In genomic region chr5:138753794-138754698, GRCh38 we compare ENCODE assay signal across 1 cellular context.
TF ChIP-seq lines count a peak whose summit lies in the region.

No MANE protein-coding gene starts in this region.

TF ChIP-seq in HepG2, 621 proteins besides CTCF, POLR2A, EP300 and RAD21 (continued from another document and continues in another):
- peak; percentile 13 for TF ChIP-seq ZFY (CRISPR knock-in tag; IDR thresholded peaks at IDR 0.05)
- no peak for TF ChIP-seq CHCHD3 (CRISPR knock-in tag; IDR thresholded peaks at IDR 0.05)
- no peak for TF ChIP-seq ZNF839 (CRISPR knock-in tag; IDR thresholded peaks at IDR 0.05; ENCODE audit: borderline replicate concordance)
- no peak for TF ChIP-seq ZNF879 (CRISPR knock-in tag; IDR thresholded peaks at IDR 0.05)
- no peak for TF ChIP-seq ZBTB4 (CRISPR knock-in tag; IDR thresholded peaks at IDR 0.05; ENCODE audit: borderline replicate concordance)
- TF ChIP-seq PHF8 (CRISPR knock-in tag; IDR thresholded peaks at IDR 0.05), result peak; percentile 53
- no peak for TF ChIP-seq BRCA1 (CRISPR knock-in tag; IDR thresholded peaks at IDR 0.05)
- no peak for TF ChIP-seq SETDB1 (CRISPR knock-in tag; IDR thresholded peaks at IDR 0.05; ENCODE audit: borderline replicate concordance)
- TF ChIP-seq PPARG (CRISPR knock-in tag; conservative IDR thresholded peaks at IDR 0.05), result no peak
- no peak for TF ChIP-seq ZBTB1 (CRISPR knock-in tag; IDR thresholded peaks at IDR 0.05; ENCODE audit: borderline replicate concordance)
- TF ChIP-seq POGK (CRISPR knock-in tag; conservative IDR thresholded peaks at IDR 0.05), result peak; percentile 23; the same call in 1 of the 2 replicates
- TF ChIP-seq NR1H2 (CRISPR knock-in tag; IDR thresholded peaks at IDR 0.05; ENCODE audit: borderline replicate concordance, low read depth), result no peak
- no peak for TF ChIP-seq ZBTB34 (CRISPR knock-in tag; IDR thresholded peaks at IDR 0.05)
- no peak for TF ChIP-seq NKX3-1 (CRISPR knock-in tag; IDR thresholded peaks at IDR 0.05)
- TF ChIP-seq ADNP (CRISPR knock-in tag; IDR thresholded peaks at IDR 0.05), result no peak
- 0 out of 2 replicates have a peak, but pooled peaks have one; percentile 30 for TF ChIP-seq FOXK1 (CRISPR knock-in tag; IDR thresholded peaks at IDR 0.05; ENCODE audit: borderline replicate concordance, low read depth)
- TF ChIP-seq BCL6 (CRISPR knock-in tag; IDR thresholded peaks at IDR 0.05), result no peak
- no peak for TF ChIP-seq SRSF1 (optimal IDR thresholded peaks at IDR 0.05; ENCODE audit: low read depth, low read length)
- TF ChIP-seq KLF11 (CRISPR knock-in tag; IDR thresholded peaks at IDR 0.05), result no peak; the same call in 1 of the 2 replicates
- peak; percentile 29; the same call in 1 of the 2 replicates for TF ChIP-seq SOX5 (CRISPR knock-in tag; IDR thresholded peaks at IDR 0.05; ENCODE audit: borderline replicate concordance)
- peak in 1 of 2 experiments; percentile 46; a peak in 2 of 4 replicates for TF ChIP-seq MAFK (conservative IDR thresholded peaks at IDR 0.05 in 1 of 2, IDR thresholded peaks at IDR 0.05 in 1 of 2; ENCODE audit: low read length in 2 of 2)
- TF ChIP-seq CREM (IDR thresholded peaks at IDR 0.05), result no peak; the same call in 1 of the 2 replicates
- TF ChIP-seq CREM (CRISPR knock-in tag; IDR thresholded peaks at IDR 0.05), result no peak
- TF ChIP-seq ZNF710 (CRISPR knock-in tag; IDR thresholded peaks at IDR 0.05; ENCODE audit: borderline replicate concordance), result no peak
- 0 out of 2 replicates have a peak, but pooled peaks have one; percentile 26 for TF ChIP-seq SALL2 (CRISPR knock-in tag; IDR thresholded peaks at IDR 0.05)
- no peak for TF ChIP-seq ZNF292 (CRISPR knock-in tag; IDR thresholded peaks at IDR 0.05; ENCODE audit: borderline replicate concordance, low read depth)
- peak; percentile 59 for TF ChIP-seq KMT2A (CRISPR knock-in tag; IDR thresholded peaks at IDR 0.05)
- no peak; the same call in 1 of the 2 replicates for TF ChIP-seq ZBTB8A (CRISPR knock-in tag; IDR thresholded peaks at IDR 0.05; ENCODE audit: borderline replicate concordance, low read depth)
- TF ChIP-seq ZNF468 (CRISPR knock-in tag; IDR thresholded peaks at IDR 0.05), result no peak
- no peak for TF ChIP-seq NAIF1 (CRISPR knock-in tag; IDR thresholded peaks at IDR 0.05; ENCODE audit: borderline replicate concordance)
- no peak for TF ChIP-seq MATR3 (CRISPR knock-in tag; IDR thresholded peaks at IDR 0.05)
- TF ChIP-seq ZNF558 (CRISPR knock-in tag; IDR thresholded peaks at IDR 0.05; ENCODE audit: borderline replicate concordance), result 0 out of 2 replicates have a peak, but pooled peaks have one; percentile 21
- TF ChIP-seq MTA1 (CRISPR knock-in tag; IDR thresholded peaks at IDR 0.05; ENCODE audit: borderline replicate concordance), result no peak; the same call in 1 of the 2 replicates
- no peak for TF ChIP-seq ZSCAN30 (CRISPR knock-in tag; IDR thresholded peaks at IDR 0.05)
- TF ChIP-seq ZBED4 (CRISPR knock-in tag; IDR thresholded peaks at IDR 0.05; ENCODE audit: borderline replicate concordance), result no peak
- no peak for TF ChIP-seq ZNF136 (CRISPR knock-in tag; IDR thresholded peaks at IDR 0.05; ENCODE audit: low read depth)
- TF ChIP-seq FOXO1 (CRISPR knock-in tag; IDR thresholded peaks at IDR 0.05), result no peak
- TF ChIP-seq SRSF4 (IDR thresholded peaks at IDR 0.05; ENCODE audit: low read depth, low read length, poor library complexity, severe bottlenecking), result no peak
- no peak for TF ChIP-seq ZNF652 (CRISPR knock-in tag; IDR thresholded peaks at IDR 0.05; ENCODE audit: borderline replicate concordance, low read depth)
- TF ChIP-seq DDIT3 (CRISPR knock-in tag; IDR thresholded peaks at IDR 0.05), result no peak
- TF ChIP-seq ZNF609 (CRISPR knock-in tag; IDR thresholded peaks at IDR 0.05; ENCODE audit: borderline replicate concordance), result no peak
